8 cellular contexts compared by ENCODE assay signal in the genomic region with DNA sequence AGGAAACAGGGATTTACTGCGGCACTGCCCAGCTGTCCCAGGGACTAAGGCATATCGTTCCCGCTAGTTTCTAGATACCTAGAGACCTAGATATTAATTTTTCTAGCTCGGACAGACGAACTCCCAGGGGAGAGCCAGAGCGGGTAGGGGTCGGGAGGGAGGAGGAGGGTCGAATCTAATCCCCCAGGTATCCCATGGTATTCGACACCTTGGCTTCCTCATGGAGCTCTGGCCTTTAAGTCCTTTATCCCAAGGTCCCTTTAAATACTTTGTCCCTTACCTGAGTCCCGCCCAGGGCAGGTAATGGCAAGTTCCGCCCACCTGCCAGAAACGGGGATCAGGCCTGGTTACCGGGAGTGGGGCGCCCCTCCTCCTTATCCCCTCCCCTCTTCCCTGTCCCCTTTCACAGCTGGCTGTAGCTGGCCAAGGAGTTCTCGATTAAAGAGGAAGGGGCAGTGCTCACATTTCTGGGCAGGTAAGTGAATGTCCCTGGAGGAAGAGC. TPM values are rescaled to one million over a fixed set of nuclear protein-coding genes. Genes with fewer than 3 reads are reported as not detected.
A peak's percentile ranks its signal among the peaks of the same experiment; 100 is the strongest.
DNase-seq lines count a peak whose midpoint lies in the region; ATAC-seq, FAIRE-seq and TF ChIP-seq lines count a peak whose summit lies in the region.

A gene (plus strand): TSS at position 310 of the 502 bp plus-strand sequence. CDS start 1,904 bp downstream, outside the sequence.

- no peaks in the 10 kb centered on the region for H3K36me3 ChIP-seq in small intestine (ENCODE audit: control insufficient read depth in 2 of 2, insufficient read depth in 2 of 2, low read length in 2 of 2)

- peak within 1 kb of the TSS; percentile 86 for H3K27ac ChIP-seq in right cardiac atrium (ENCODE audit: low read length)
- peak within 1 kb of the TSS; percentile 45 to 84 for H3K27ac ChIP-seq in small intestine (ENCODE audit: low read depth in 1 of 2, low read length in 1 of 2)

- CTCF ChIA-PET in WTC11 (lab: Charles Lee), result interaction anchor here (0.8 to 2.6 kb wide), 6 partner anchors 10 to 100 kb away, joined by 3 to 53 read pairs (median 3); no protein-coding TSS in a partner anchor
- CTCF ChIA-PET in HEK293T (lab: Yijun Ruan, JAX), result interaction anchor here (0.7 to 2.1 kb wide), 3 partner anchors 11 to 108 kb away, joined by 3 to 10 read pairs (median 3); no protein-coding TSS in a partner anchor

- H3K4me3 Mint-ChIP-seq in HFFc6, result peak within 1 kb of the TSS; percentile 99
- H3K4me3 Mint-ChIP-seq in WTC11, result peak within 1 kb of the TSS; percentile 99

- no peak for DNase-seq in HFFc6
- peak; percentile 61 for DNase-seq in WTC11 (ENCODE audit: low spot score)
- DNase-seq in right cardiac atrium, result peak in 1 of 3 donors; percentile 46
- DNase-seq in small intestine, result peak; percentile 85
- DNase-seq in HEK293T (ENCODE audit: extremely low spot score), result no peak
- no peak for DNase-seq in urothelium cell line (ENCODE audit: low spot score)

- H3K36me3 Mint-ChIP-seq in HFFc6 (ENCODE audit: low read depth) (no peaks in the 10 kb centered on the region), WTC11 (0 out of 2 replicates have a peak, but pooled peaks cover 4% of the 10 kb centered on the region)

- WGBS in right cardiac atrium, result 31% methylated on average over 15 of the region's 15 CpGs
- 7 to 32% (median 29%) methylated on average over 15 of the region's 15 CpGs for WGBS in small intestine, 3 donors

- ATAC-seq in WTC11 (peak; percentile 43), right cardiac atrium (peak; percentile 4 to 21), HG02610 (IDR thresholded peaks at IDR 0.05; ENCODE audit: unreplicated experiment) (no peak), HG02588 (IDR thresholded peaks at IDR 0.05; ENCODE audit: unreplicated experiment) (no peak)

- H3K4me1 ChIP-seq in right cardiac atrium (ENCODE audit: control insufficient read depth, insufficient read depth, low read length), result peaks cover 4% of the 10 kb centered on the region
- peaks cover 0 to 6% of the 10 kb centered on the region in 2 donors for H3K4me1 ChIP-seq in small intestine (ENCODE audit: control insufficient read depth in 2 of 2, insufficient read depth in 1 of 2, low read depth in 1 of 2, low read length in 1 of 2)

- H3K4me3 ChIP-seq in right cardiac atrium (ENCODE audit: low read length) (peak within 1 kb of the TSS; percentile 92), small intestine (ENCODE audit: low read depth in 1 of 2, low read length in 2 of 2) (peak within 1 kb of the TSS; percentile 71 to 87)

- H3K4me1 Mint-ChIP-seq in HFFc6 (ENCODE audit: low read depth) (peaks cover 19% of the 10 kb centered on the region), WTC11 (peaks cover 28% of the 10 kb centered on the region)

- intact Hi-C loops in right cardiac atrium (cut with DNase I), result loop anchor here in 1 of 4 donors (10.0 kb wide), 2 partner anchors 54 to 94 kb away; a partner anchor contains a TSS

- no peaks in the 10 kb centered on the region for H3K9me3 Mint-ChIP-seq in HFFc6
- H3K9me3 Mint-ChIP-seq in WTC11, result no peaks in the 10 kb centered on the region

- H3K27me3 Mint-ChIP-seq in HFFc6 (ENCODE audit: insufficient read depth) (no peaks in the 10 kb centered on the region; the same call in 1 of the 2 replicates), WTC11 (ENCODE audit: low read depth) (no peaks in the 10 kb centered on the region; the same call in 1 of the 2 replicates)

- H3K9me3 ChIP-seq in right cardiac atrium (ENCODE audit: control insufficient read depth, low read length) (no peaks in the 10 kb centered on the region), small intestine (ENCODE audit: control insufficient read depth, low read depth) (no peaks in the 10 kb centered on the region)

- no peak for TF ChIP-seq CTCF in HFFc6 (IDR thresholded peaks at IDR 0.05)
- TF ChIP-seq CTCF in WTC11 (IDR thresholded peaks at IDR 0.05), result no peak

- H3K27ac Mint-ChIP-seq in HFFc6 (peak within 1 kb of the TSS; percentile 88), WTC11 (peak within 1 kb of the TSS; percentile 95)

- H3K27me3 ChIP-seq in right cardiac atrium (ENCODE audit: control insufficient read depth, insufficient read depth), result no peaks in the 10 kb centered on the region
- H3K27me3 ChIP-seq in small intestine (ENCODE audit: control insufficient read depth in 2 of 2, insufficient read depth in 2 of 2, low read length in 2 of 2), result no peaks in the 10 kb centered on the region

- no peak for FAIRE-seq in small intestine (lab: Jason Lieb, UNC)
- no peak for FAIRE-seq in urothelium cell line (lab: Jason Lieb, UNC)

- POLR2A ChIA-PET in WTC11 (lab: Charles Lee) (interaction anchor here (0.7 to 1.8 kb wide), 9 partner anchors 8 to 97 kb away, joined by 3 to 8 read pairs (median 4); a partner anchor contains a TSS), HEK293T (lab: Yijun Ruan, JAX) (interaction anchor here (0.7 to 3.9 kb wide), 14 partner anchors 9 to 137 kb away, joined by 3 to 29 read pairs (median 4); a partner anchor contains a TSS)

TF ChIP-seq in WTC11, 78 proteins besides CTCF, POLR2A, EP300 and RAD21 (continues in another document):
- TF ChIP-seq, protein P1, sequence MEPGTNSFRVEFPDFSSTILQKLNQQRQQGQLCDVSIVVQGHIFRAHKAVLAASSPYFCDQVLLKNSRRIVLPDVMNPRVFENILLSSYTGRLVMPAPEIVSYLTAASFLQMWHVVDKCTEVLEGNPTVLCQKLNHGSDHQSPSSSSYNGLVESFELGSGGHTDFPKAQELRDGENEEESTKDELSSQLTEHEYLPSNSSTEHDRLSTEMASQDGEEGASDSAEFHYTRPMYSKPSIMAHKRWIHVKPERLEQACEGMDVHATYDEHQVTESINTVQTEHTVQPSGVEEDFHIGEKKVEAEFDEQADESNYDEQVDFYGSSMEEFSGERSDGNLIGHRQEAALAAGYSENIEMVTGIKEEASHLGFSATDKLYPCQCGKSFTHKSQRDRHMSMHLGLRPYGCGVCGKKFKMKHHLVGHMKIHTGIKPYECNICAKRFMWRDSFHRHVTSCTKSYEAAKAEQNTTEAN (CRISPR knock-in tag; IDR thresholded peaks at IDR 0.05), result no peak
- TF ChIP-seq, protein P2, sequence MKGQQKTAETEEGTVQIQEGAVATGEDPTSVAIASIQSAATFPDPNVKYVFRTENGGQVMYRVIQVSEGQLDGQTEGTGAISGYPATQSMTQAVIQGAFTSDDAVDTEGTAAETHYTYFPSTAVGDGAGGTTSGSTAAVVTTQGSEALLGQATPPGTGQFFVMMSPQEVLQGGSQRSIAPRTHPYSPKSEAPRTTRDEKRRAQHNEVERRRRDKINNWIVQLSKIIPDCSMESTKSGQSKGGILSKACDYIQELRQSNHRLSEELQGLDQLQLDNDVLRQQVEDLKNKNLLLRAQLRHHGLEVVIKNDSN (CRISPR knock-in tag; IDR thresholded peaks at IDR 0.05), result no peak
- no peak for TF ChIP-seq SMAD4 (CRISPR knock-in tag; IDR thresholded peaks at IDR 0.05)

TF ChIP-seq in HEK293T, 16 proteins besides CTCF, POLR2A, EP300 and RAD21:
- no peak for TF ChIP-seq ELF4 (IDR thresholded peaks at IDR 0.05)
- no peak for TF ChIP-seq LEF1 (IDR thresholded peaks at IDR 0.05; ENCODE audit: borderline replicate concordance)
- TF ChIP-seq HDGF (IDR thresholded peaks at IDR 0.05; ENCODE audit: borderline replicate concordance), result no peak
- no peak for TF ChIP-seq FOXA1 (IDR thresholded peaks at IDR 0.05)
- TF ChIP-seq ARNT (IDR thresholded peaks at IDR 0.05), result no peak
- TF ChIP-seq ZNF384 (IDR thresholded peaks at IDR 0.05), result no peak
- no peak for TF ChIP-seq FOXM1 (IDR thresholded peaks at IDR 0.05; ENCODE audit: borderline replicate concordance)
- no peak for TF ChIP-seq NFRKB (IDR thresholded peaks at IDR 0.05)
- no peak for TF ChIP-seq SP1 (IDR thresholded peaks at IDR 0.05)
- TF ChIP-seq TARDBP (IDR thresholded peaks at IDR 0.05), result no peak
- no peak for TF ChIP-seq L3MBTL2 (conservative IDR thresholded peaks at IDR 0.05)
- no peak for TF ChIP-seq CTBP1 (IDR thresholded peaks at IDR 0.05; ENCODE audit: borderline replicate concordance)
- no peak for TF ChIP-seq SUZ12 (IDR thresholded peaks at IDR 0.05)
- TF ChIP-seq, protein P3, sequence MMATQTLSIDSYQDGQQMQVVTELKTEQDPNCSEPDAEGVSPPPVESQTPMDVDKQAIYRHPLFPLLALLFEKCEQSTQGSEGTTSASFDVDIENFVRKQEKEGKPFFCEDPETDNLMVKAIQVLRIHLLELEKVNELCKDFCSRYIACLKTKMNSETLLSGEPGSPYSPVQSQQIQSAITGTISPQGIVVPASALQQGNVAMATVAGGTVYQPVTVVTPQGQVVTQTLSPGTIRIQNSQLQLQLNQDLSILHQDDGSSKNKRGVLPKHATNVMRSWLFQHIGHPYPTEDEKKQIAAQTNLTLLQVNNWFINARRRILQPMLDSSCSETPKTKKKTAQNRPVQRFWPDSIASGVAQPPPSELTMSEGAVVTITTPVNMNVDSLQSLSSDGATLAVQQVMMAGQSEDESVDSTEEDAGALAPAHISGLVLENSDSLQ (IDR thresholded peaks at IDR 0.05), result no peak
- no peak for TF ChIP-seq BHLHE40 (IDR thresholded peaks at IDR 0.05; ENCODE audit: borderline replicate concordance)
- no peak for TF ChIP-seq FOXK2 (IDR thresholded peaks at IDR 0.05)

RNA-seq across cellular contexts. Expression of the gene that starts here (rescaled TPM):
- total RNA-seq in HFFc6 (2021; fragmentation: NEBNext Ultra II Directional; extraction: Animal tissue kit (Norgen Biotek cat#: 25700)), result under 1 TPM; 0.33 to 0.69 (median 0.42) TPM
- 5.9 to 7.0 TPM (median 6.9 TPM) in 3 replicates for total RNA-seq in WTC11 (2021)
- total RNA-seq in right cardiac atrium, result under 1 TPM; 0.42 to 0.83 (median 0.69) TPM
- polyA plus RNA-seq in right cardiac atrium, result 1.2 TPM
- 10 to 100 TPM; 14.2 to 23.7 (median 21.3) TPM for polyA plus RNA-seq in small intestine

Comparison
In these comparisons a context has a peak if more than half of its experiments do, and no peak if none do; other contexts are left out.
1. DNase-seq: peak in WTC11 (single experiment) and small intestine (single experiment); none in HFFc6 (single experiment), HEK293T (single experiment) and urothelium cell line (single experiment).
2. ATAC-seq: peak in WTC11 (single experiment) and right cardiac atrium (2 of 2); none in HG02610 (single experiment) and HG02588 (single experiment).